12 cellular contexts compared by ENCODE assay signal in the genomic region with DNA sequence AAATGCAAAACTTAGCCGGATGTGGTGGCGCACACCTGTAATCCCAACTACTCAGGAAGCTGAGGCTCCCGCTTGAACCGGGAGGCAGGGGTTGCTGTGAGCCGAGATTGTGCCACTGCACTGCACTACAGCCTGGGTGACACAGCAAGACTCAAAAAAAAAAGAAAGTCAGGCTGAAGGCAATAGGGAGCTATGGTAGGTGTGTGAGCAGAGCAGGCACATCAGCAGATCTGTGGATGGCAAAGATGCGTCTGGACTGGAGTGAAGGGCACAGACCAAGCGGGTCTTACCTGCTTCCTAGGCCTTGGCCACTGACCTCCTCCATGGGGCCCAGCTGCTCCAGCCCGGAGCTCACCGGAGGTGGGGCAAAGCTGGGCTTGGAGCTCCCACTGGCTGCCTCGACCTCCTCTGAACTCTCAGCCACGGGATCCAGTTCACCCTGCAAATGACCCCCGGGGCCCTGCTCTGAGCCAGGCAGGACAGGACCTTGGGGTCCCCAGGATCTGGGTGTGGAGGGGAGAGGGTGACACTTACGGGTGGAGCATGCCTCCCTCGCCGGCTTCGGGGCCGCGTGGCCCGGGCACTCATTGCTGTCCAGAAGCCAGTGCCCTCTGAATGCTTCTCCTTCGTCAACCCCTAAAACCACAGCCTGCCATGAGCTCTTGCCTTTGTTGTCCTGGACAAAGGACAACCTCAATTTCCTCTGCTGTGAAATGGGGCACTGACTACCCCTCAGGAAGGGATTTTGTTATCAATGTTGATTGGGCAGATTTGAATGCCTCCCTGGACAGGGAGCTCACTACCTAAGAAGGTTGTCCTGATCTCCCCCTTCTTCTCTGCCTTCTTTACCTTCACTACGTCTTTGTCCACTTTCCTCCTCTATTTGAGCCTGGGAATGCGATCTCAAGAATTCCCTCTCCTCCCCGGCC. TPM values are rescaled to one million over a fixed set of nuclear protein-coding genes. Genes with fewer than 3 reads are reported as not detected.
DNase-seq lines count a peak whose midpoint lies in the region; ATAC-seq, FAIRE-seq and TF ChIP-seq lines count a peak whose summit lies in the region.
"Had no signal": no experiment of that assay in that cellular context is flagged by ENCODE, and none has a peak within 500 bp of the region (broad histone marks: within the 10 kb centered on the region; RNA-seq: fewer than 3 reads in every experiment).

No MANE protein-coding gene starts in this region.

- TF ChIP-seq POLR2A in erythroblast (IDR thresholded peaks at IDR 0.05; ENCODE audit: low read length), result no peak

- H3K27me3 ChIP-seq in Caco-2 (replicated peaks; ENCODE audit: control insufficient read depth, insufficient read depth, low read length), result no peaks in the 10 kb centered on the region

- ATAC-seq in stimulated activated effector memory CD8-positive, alpha-beta T cell treated with anti-CD3 and anti-CD28 coated beads, Interleukin-12 subunit alpha, Interleukin-12 subunit beta, amount 100 ng/mL, for 72 hours, result no peak
- ATAC-seq in GM18517 (IDR thresholded peaks at IDR 0.05; ENCODE audit: unreplicated experiment), result no peak

- TF ChIP-seq CTCF in Caco-2 (IDR thresholded peaks at IDR 0.05; ENCODE audit: insufficient read depth in 1 of 2, low read depth in 1 of 2, low read length in 1 of 2, severe bottlenecking in 1 of 2, unreplicated experiment in 1 of 2), result no peak
- no peak for TF ChIP-seq CTCF in kidney (IDR thresholded peaks at IDR 0.05; ENCODE audit: borderline replicate concordance, extremely low read depth, insufficient read depth)

- H3K27ac ChIP-seq in kidney (ENCODE audit: low read depth in 2 of 2, low read length in 2 of 2), result peak overlapping the region; percentile 39 to 69

- H3K27ac Mint-ChIP-seq in Caco-2 (ENCODE audit: unreplicated experiment) (peak overlapping the region; percentile 67), IgD-negative memory B cell (peak overlapping the region in 2 of 3 donors; percentile 20 to 28)
- peak overlapping the region; percentile 80 for H3K27ac Mint-ChIP-seq in stimulated activated effector memory CD8-positive, alpha-beta T cell treated with anti-CD3 and anti-CD28 coated beads, Interleukin-12 subunit alpha, Interleukin-12 subunit beta, amount 100 ng/mL, for 72 hours
- H3K27ac Mint-ChIP-seq: activated CD4-positive, alpha-beta T cell treated with anti-CD3 and anti-CD28 coated beads, Interleukin-2, amount 10 ng/mL, durations not matched to agents 24 days and 14 days; immature natural killer cell had no signal

- FAIRE-seq in kidney (lab: Jason Lieb, UNC), result no peak

- H3K4me1 Mint-ChIP-seq in Caco-2 (ENCODE audit: low read depth, unreplicated experiment) (peaks cover 14% of the 10 kb centered on the region), IgD-negative memory B cell (peaks cover 10 to 22% (median 14%) of the 10 kb centered on the region in 3 donors)
- peaks cover 22% of the 10 kb centered on the region for H3K4me1 Mint-ChIP-seq in stimulated activated effector memory CD8-positive, alpha-beta T cell treated with anti-CD3 and anti-CD28 coated beads, Interleukin-12 subunit alpha, Interleukin-12 subunit beta, amount 100 ng/mL, for 72 hours

- H3K9me3 Mint-ChIP-seq in Caco-2 (ENCODE audit: unreplicated experiment) (no peaks in the 10 kb centered on the region), IgD-negative memory B cell (no peaks in the 10 kb centered on the region)
- H3K9me3 Mint-ChIP-seq in stimulated activated effector memory CD8-positive, alpha-beta T cell treated with anti-CD3 and anti-CD28 coated beads, Interleukin-12 subunit alpha, Interleukin-12 subunit beta, amount 100 ng/mL, for 72 hours, result no peaks in the 10 kb centered on the region
- H3K9me3 Mint-ChIP-seq: activated CD4-positive, alpha-beta T cell treated with anti-CD3 and anti-CD28 coated beads, Interleukin-2, amount 10 ng/mL, durations not matched to agents 24 days and 14 days; immature natural killer cell had no signal

- H3K4me1 ChIP-seq in Caco-2 (no peaks in the 10 kb centered on the region; the same call in 1 of the 2 replicates), kidney (ENCODE audit: control insufficient read depth in 1 of 2, insufficient read depth in 1 of 2, low read depth in 1 of 2, low read length in 2 of 2) (peaks cover 4 to 5% of the 10 kb centered on the region in 2 donors)

- H3K36me3 Mint-ChIP-seq in Caco-2 (ENCODE audit: insufficient read depth, unreplicated experiment) (peaks cover 21% of the 10 kb centered on the region), IgD-negative memory B cell (no peaks in the 10 kb centered on the region)
- H3K36me3 Mint-ChIP-seq in stimulated activated effector memory CD8-positive, alpha-beta T cell treated with anti-CD3 and anti-CD28 coated beads, Interleukin-12 subunit alpha, Interleukin-12 subunit beta, amount 100 ng/mL, for 72 hours, result peaks cover 21% of the 10 kb centered on the region
- H3K36me3 Mint-ChIP-seq: immature natural killer cell had no signal

- CTCF ChIA-PET in Caco-2 (lab: Charles Lee), result interaction anchor here (1.1 to 1.2 kb wide), 2 partner anchors 18 to 29 kb away, joined by 3 to 4 read pairs; no protein-coding TSS in a partner anchor

- H3K36me3 ChIP-seq in Caco-2 (ENCODE audit: control insufficient read depth, insufficient read depth, low read length), result no peaks in the 10 kb centered on the region
- H3K36me3 ChIP-seq in kidney (ENCODE audit: control insufficient read depth in 1 of 2, insufficient read depth in 2 of 2, low read length in 2 of 2), result no peaks in the 10 kb centered on the region

- no peaks in the 10 kb centered on the region for H3K27me3 Mint-ChIP-seq in Caco-2 (ENCODE audit: insufficient read depth, unreplicated experiment)
- H3K27me3 Mint-ChIP-seq in IgD-negative memory B cell, result no peaks in the 10 kb centered on the region

- H3K9ac ChIP-seq in kidney (ENCODE audit: low read length in 2 of 2), result peak overlapping the region; percentile 11 to 67

- DNase-seq in Caco-2, result no peak
- no peak for DNase-seq in kidney
- no peak for DNase-seq in stimulated activated effector memory CD8-positive, alpha-beta T cell treated with anti-CD3 and anti-CD28 coated beads, Interleukin-12 subunit alpha, Interleukin-12 subunit beta, amount 100 ng/mL, for 72 hours (ENCODE audit: low spot score in 2 of 2)
- no peak for DNase-seq in NCI-H2081 (lab: John Stamatoyannopoulos, UW)
- DNase-seq in erythroblast (lab: John Stamatoyannopoulos, UW), result no peak
- DNase-seq: activated effector memory CD4-positive, alpha-beta T cell treated with anti-CD3 and anti-CD28 coated beads, Interleukin-2, amount 50 U/mL, for 16 hours; immature natural killer cell; stimulated activated CD4-positive, alpha-beta T cell treated with anti-CD3 and anti-CD28 coated beads, Interleukin-12 subunit alpha, Interleukin-12 subunit beta, amount 100 ng/mL, for 4 hours had no signal

- BruUV-seq in Caco-2 (replicated peaks; lab: Mats Ljungman, UMichigan), result no TSS peak

- POLR2A ChIA-PET in Caco-2 (lab: Charles Lee), result no interaction called here

- H3K4me3 ChIP-seq in Caco-2 (ENCODE audit: low read depth, low read length) (no peak overlapping the region), kidney (ENCODE audit: low read length in 2 of 2) (peak overlapping the region; percentile 36 to 66)

- H3K4me3 Mint-ChIP-seq in Caco-2 (ENCODE audit: unreplicated experiment) (no peak overlapping the region), IgD-negative memory B cell (no peak overlapping the region)
- no peak overlapping the region for H3K4me3 Mint-ChIP-seq in stimulated activated effector memory CD8-positive, alpha-beta T cell treated with anti-CD3 and anti-CD28 coated beads, Interleukin-12 subunit alpha, Interleukin-12 subunit beta, amount 100 ng/mL, for 72 hours
- H3K4me3 Mint-ChIP-seq: activated CD4-positive, alpha-beta T cell treated with anti-CD3 and anti-CD28 coated beads, Interleukin-2, amount 10 ng/mL, durations not matched to agents 24 days and 14 days had no signal

- intact Hi-C loops in Caco-2 (cut with micrococcal nuclease; ENCODE audit: unreplicated experiment), result no loop called here
- intact Hi-C loops in kidney (cut with DNase I), result no loop called here

- H3K9me3 ChIP-seq in Caco-2 (no peaks in the 10 kb centered on the region), kidney (ENCODE audit: control insufficient read depth in 1 of 2, low read length in 2 of 2) (peaks cover 0 to 9% of the 10 kb centered on the region in 2 donors)

RNA-seq across cellular contexts. Expression of a gene that starts 0.6 kb away (rescaled TPM):
- total RNA-seq in Caco-2 (2022) (not detected in 2 replicates), kidney (8.9 TPM)
- polyA plus RNA-seq in IgD-negative memory B cell (not detected), kidney (ENCODE audit: insufficient read depth, low read depth, low replicate concordance) (7.2 TPM)
- total RNA-seq: chondrocyte had no signal
- polyA plus RNA-seq: immature natural killer cell had no signal

RNA-seq across cellular contexts. Expression of a gene that starts 3.3 kb away (rescaled TPM):
- total RNA-seq in Caco-2 (2022) (91.7 and 98.8 TPM in 2 replicates), kidney (69.4 TPM)
- polyA plus RNA-seq in IgD-negative memory B cell (115 TPM), kidney (ENCODE audit: insufficient read depth, low read depth, low replicate concordance) (105 TPM)

RNA-seq across cellular contexts. Expression of a gene that starts 17.7 kb away (rescaled TPM):
- total RNA-seq in Caco-2 (2022) (14.3 and 17.4 TPM in 2 replicates), kidney (0.54 TPM)
- polyA plus RNA-seq in IgD-negative memory B cell (6.1 TPM), kidney (ENCODE audit: insufficient read depth, low read depth, low replicate concordance) (not detected)
- polyA plus RNA-seq: immature natural killer cell had no signal

RNA-seq across cellular contexts. Expression of a gene that starts 18.3 kb away (rescaled TPM):
- total RNA-seq in Caco-2 (2022), result 94.4 and 96.5 TPM in 2 replicates
- polyA plus RNA-seq in IgD-negative memory B cell, result 1.3 TPM
- total RNA-seq in kidney, result 46.8 TPM
- polyA plus RNA-seq in kidney (ENCODE audit: insufficient read depth, low read depth, low replicate concordance), result 60.2 TPM

RNA-seq across cellular contexts. Expression of a gene that starts 38.0 kb away (rescaled TPM):
- total RNA-seq in Caco-2 (2022), result 14.9 and 20.3 TPM in 2 replicates
- 46.0 TPM for polyA plus RNA-seq in IgD-negative memory B cell
- total RNA-seq in kidney, result 35.3 TPM
- 80.1 TPM for polyA plus RNA-seq in kidney (ENCODE audit: insufficient read depth, low read depth, low replicate concordance)

Comparison
In these comparisons a context has a peak if more than half of its experiments do, and no peak if none do; other contexts are left out.
1. H3K27ac Mint-ChIP-seq: peak in every context shown above with its lines; median percentile 80 in stimulated activated effector memory CD8-positive, alpha-beta T cell treated with anti-CD3 and anti-CD28 coated beads, Interleukin-12 subunit alpha, Interleukin-12 subunit beta, amount 100 ng/mL, for 72 hours; 67 in Caco-2; 24 in IgD-negative memory B cell.